32 cellular contexts compared by ENCODE assay signal in genomic region chr20:12808006-12808567, GRCh38.
"Had no signal": no experiment of that assay in that cellular context is flagged by ENCODE, and none has a peak within 500 bp of the region (broad histone marks: within the 10 kb centered on the region; RNA-seq: fewer than 3 reads in every experiment).

No MANE protein-coding gene starts in this region.

- H3K4me3 ChIP-seq: breast epithelium, esophagus squamous epithelium, left lung, lower lobe of right lung, neural progenitor cell, psoas muscle, smooth muscle cell, stomach, thyroid gland, upper lobe of left lung, vagina had no signal

- H3K4me3 Mint-ChIP-seq: activated CD8-positive, alpha-beta memory T cell treated with anti-CD3 and anti-CD28 coated beads, Interleukin-2, amount 10 ng/mL, durations not matched to agents 7 days and 5 days; activated CD8-positive, alpha-beta T cell treated with anti-CD3 and anti-CD28 coated beads, Interleukin-2, amount 10 ng/mL, durations not matched to agents 7 days and 5 days; activated T-cell treated with anti-CD3 and anti-CD28 coated beads, Interleukin-2, amount 50 U/mL, for 72 hours; central memory CD8-positive, alpha-beta T cell; dendritic cell treated with granulocyte-macrophage colony-stimulating factor and Interleukin-4, amounts not matched to agents 40 ng/mL and 50 ng/mL, for 4 days; natural killer cell; neural progenitor cell; stimulated activated memory B cell treated with anti-CD40 and anti-IgM and Interleukin-4, amounts not matched to agents 10 μg/mL and 1 μg/mL and 100 μg/mL, for 72 hours; WTC11 had no signal

- H3K27me3 Mint-ChIP-seq: activated CD8-positive, alpha-beta memory T cell treated with anti-CD3 and anti-CD28 coated beads, Interleukin-2, amount 10 ng/mL, durations not matched to agents 7 days and 5 days; central memory CD8-positive, alpha-beta T cell; dendritic cell treated with granulocyte-macrophage colony-stimulating factor and Interleukin-4, amounts not matched to agents 40 ng/mL and 50 ng/mL, for 4 days; stimulated activated memory B cell treated with anti-CD40 and anti-IgM and Interleukin-4, amounts not matched to agents 10 μg/mL and 1 μg/mL and 100 μg/mL, for 72 hours had no signal

- H3K36me3 Mint-ChIP-seq: activated CD8-positive, alpha-beta memory T cell treated with anti-CD3 and anti-CD28 coated beads, Interleukin-2, amount 10 ng/mL, durations not matched to agents 7 days and 5 days; neural progenitor cell; stimulated activated memory B cell treated with anti-CD40 and anti-IgM and Interleukin-4, amounts not matched to agents 10 μg/mL and 1 μg/mL and 100 μg/mL, for 72 hours had no signal

- H3K9me3 ChIP-seq: psoas muscle, thyroid gland, vagina had no signal

- ATAC-seq: activated CD8-positive, alpha-beta memory T cell treated with anti-CD3 and anti-CD28 coated beads, Interleukin-2, amount 10 ng/mL, durations not matched to agents 7 days and 5 days; activated CD8-positive, alpha-beta T cell treated with anti-CD3 and anti-CD28 coated beads, Interleukin-2, amount 10 ng/mL, durations not matched to agents 7 days and 5 days; activated naive CD4-positive, alpha-beta T cell treated with anti-CD3 and anti-CD28 coated beads, Interleukin-2, amount 50 U/mL, for 72 hours; activated T-cell treated with anti-CD3 and anti-CD28 coated beads, Interleukin-2, amount 50 U/mL, for 72 hours; left lung; lower lobe of right lung; natural killer cell; psoas muscle; stimulated activated memory B cell treated with anti-CD40 and anti-IgM and Interleukin-4, amounts not matched to agents 10 μg/mL and 1 μg/mL and 100 μg/mL, for 72 hours; WTC11 had no signal

- H3K9ac ChIP-seq: neural progenitor cell, parathyroid adenoma had no signal

- DNase-seq: activated CD4-positive, alpha-beta T cell treated with anti-CD3 and anti-CD28 coated beads for 1 hour; activated CD4-positive, alpha-beta T cell treated with anti-CD3 and anti-CD28 coated beads, Interleukin-2, amount 50 U/mL, for 1 hour; activated CD8-positive, alpha-beta memory T cell treated with anti-CD3 and anti-CD28 coated beads, Interleukin-2, amount 10 ng/mL, durations not matched to agents 7 days and 5 days; activated CD8-positive, alpha-beta T cell treated with anti-CD3 and anti-CD28 coated beads, Interleukin-2, amount 10 ng/mL, durations not matched to agents 7 days and 5 days; activated naive CD4-positive, alpha-beta T cell; activated T-cell treated with anti-CD3 and anti-CD28 coated beads, Interleukin-2, amount 50 U/mL, for 72 hours; esophagus squamous epithelium; foreskin melanocyte; left lung; lower lobe of right lung; mesenchymal stem cell; natural killer cell; occipital lobe; psoas muscle; stimulated activated CD4-positive, alpha-beta T cell treated with anti-CD3 and anti-CD28 coated beads, Interleukin-1b, Interleukin-23, amount 100 ng/mL, for 48 hours; stimulated activated CD4-positive, alpha-beta T cell treated with anti-CD3 and anti-CD28 coated beads, Interleukin-4, amount 100 ng/mL, for 4 hours; stimulated activated CD8-positive, alpha-beta memory T cell treated with anti-CD3 and anti-CD28 coated beads, Interleukin-4, amount 100 ng/mL, for 48 hours; stomach; T-helper 9 cell; thyroid gland had no signal

- H3K36me3 ChIP-seq: breast epithelium, esophagus squamous epithelium, left lung, lower lobe of right lung, neural progenitor cell, stomach, thyroid gland, upper lobe of left lung, vagina had no signal

- H3K27ac Mint-ChIP-seq: activated CD8-positive, alpha-beta memory T cell treated with anti-CD3 and anti-CD28 coated beads, Interleukin-2, amount 10 ng/mL, durations not matched to agents 7 days and 5 days; activated CD8-positive, alpha-beta T cell treated with anti-CD3 and anti-CD28 coated beads, Interleukin-2, amount 10 ng/mL, durations not matched to agents 7 days and 5 days; activated naive CD4-positive, alpha-beta T cell treated with anti-CD3 and anti-CD28 coated beads, Interleukin-2, amount 50 U/mL, for 72 hours; activated T-cell treated with anti-CD3 and anti-CD28 coated beads, Interleukin-2, amount 50 U/mL, for 72 hours; dendritic cell treated with granulocyte-macrophage colony-stimulating factor and Interleukin-4, amounts not matched to agents 40 ng/mL and 50 ng/mL, for 4 days; natural killer cell; neural progenitor cell; stimulated activated memory B cell treated with anti-CD40 and anti-IgM and Interleukin-4, amounts not matched to agents 10 μg/mL and 1 μg/mL and 100 μg/mL, for 72 hours; WTC11 had no signal

- H3K4me1 ChIP-seq: breast epithelium, esophagus squamous epithelium, left lung, lower lobe of right lung, neural progenitor cell, parathyroid adenoma, psoas muscle, stomach, thyroid gland, upper lobe of left lung, vagina had no signal

- H3K27me3 ChIP-seq: breast epithelium, esophagus squamous epithelium, left lung, neural progenitor cell, stomach, thyroid gland, upper lobe of left lung, vagina had no signal

- H3K4me1 Mint-ChIP-seq: activated CD8-positive, alpha-beta memory T cell treated with anti-CD3 and anti-CD28 coated beads, Interleukin-2, amount 10 ng/mL, durations not matched to agents 7 days and 5 days; central memory CD8-positive, alpha-beta T cell; natural killer cell; neural progenitor cell; stimulated activated memory B cell treated with anti-CD40 and anti-IgM and Interleukin-4, amounts not matched to agents 10 μg/mL and 1 μg/mL and 100 μg/mL, for 72 hours had no signal

- H3K27ac ChIP-seq: breast epithelium, epithelial cell of prostate, esophagus squamous epithelium, left lung, lower lobe of right lung, neural progenitor cell, parathyroid adenoma, psoas muscle, stomach, thyroid gland, upper lobe of left lung, vagina had no signal
